12 cellular contexts compared by ENCODE assay signal in genomic region chr5:78597858-78598415, GRCh38. TPM values are rescaled to one million over a fixed set of nuclear protein-coding genes. Genes with fewer than 3 reads are reported as not detected.
DNase-seq lines count a peak whose midpoint lies in the region; ATAC-seq and TF ChIP-seq lines count a peak whose summit lies in the region.
"Had no signal": no experiment of that assay in that cellular context is flagged by ENCODE, and none has a peak within 500 bp of the region (broad histone marks: within the 10 kb centered on the region; RNA-seq: fewer than 3 reads in every experiment).

No MANE protein-coding gene starts in this region.

- peaks cover 14% of the 10 kb centered on the region; the same call in 1 of the 2 replicates for H3K79me2 ChIP-seq in HCT116 (ENCODE audit: insufficient read depth, low read length)
- H3K79me2 ChIP-seq in smooth muscle cell (ENCODE audit: low read depth): peaks cover 44% of the 10 kb centered on the region

- H3K27me3 ChIP-seq in HCT116 (ENCODE audit: insufficient read depth, low read length) (no peaks in the 10 kb centered on the region), foreskin keratinocyte (no peaks in the 10 kb centered on the region), smooth muscle cell (ENCODE audit: low read depth) (no peaks in the 10 kb centered on the region)

- no peak overlapping the region for H2AFZ ChIP-seq in HCT116 (ENCODE audit: low read depth, low read length, poor library complexity, severe bottlenecking)
- no peak overlapping the region for H2AFZ ChIP-seq in smooth muscle cell (ENCODE audit: low read depth)

- POLR2A ChIA-PET in HCT116 (lab: Charles Lee): no interaction called here

- WGBS in smooth muscle cell (ENCODE audit: low lambda C conversion rate): 85% methylated on average over 1 of the region's 1 CpG

- no peaks in the 10 kb centered on the region for H3K9me2 ChIP-seq in HCT116 (ENCODE audit: insufficient read depth)

- DNase-seq in HCT116 (ENCODE audit: low read depth, low spot score) (no peak), astrocyte of the hippocampus (ENCODE audit: low read depth, low spot score) (peak; percentile 78), foreskin keratinocyte (peak; percentile 58 to 80), smooth muscle cell (lab: John Stamatoyannopoulos, UW; ENCODE audit: unreplicated experiment) (no peak), middle frontal gyrus (ENCODE audit: extremely low spot score, low spot score) (no peak), Kasumi-1 (lab: John Stamatoyannopoulos, UW) (no peak), left lobe of liver (ENCODE audit: low spot score) (no peak)
- DNase-seq: activated CD4-positive, alpha-beta memory T cell treated with anti-CD3 and anti-CD28 coated beads for 36 hours; NCI-H2171 had no signal

- no peak for ATAC-seq in HCT116
- peak; percentile 37 for ATAC-seq in foreskin keratinocyte
- ATAC-seq in left lobe of liver: no peak
- ATAC-seq: esophagus mucosa had no signal

- no peaks in the 10 kb centered on the region for H3K9me3 ChIP-seq in HCT116 (ENCODE audit: control insufficient read depth in 1 of 2, insufficient read depth in 1 of 2, low read depth in 1 of 2, low read length in 2 of 2)
- H3K9me3 ChIP-seq in smooth muscle cell (replicated peaks; ENCODE audit: low read depth): no peaks in the 10 kb centered on the region

- H3K9ac ChIP-seq in HCT116 (ENCODE audit: low read length): peak overlapping the region; percentile 61
- H3K9ac ChIP-seq in smooth muscle cell (ENCODE audit: low read depth): peak overlapping the region; percentile 8

- no peak for TF ChIP-seq CTCF in HCT116 (IDR thresholded peaks at IDR 0.05 in 2 of 3, conservative IDR thresholded peaks at IDR 0.05 in 1 of 3; ENCODE audit: borderline replicate concordance in 1 of 3, insufficient read depth in 1 of 3, low read depth in 2 of 3, low read length in 2 of 3)
- no peak for TF ChIP-seq CTCF in foreskin keratinocyte (conservative IDR thresholded peaks at IDR 0.05)
- TF ChIP-seq CTCF in smooth muscle cell (IDR thresholded peaks at IDR 0.05; ENCODE audit: borderline replicate concordance, insufficient read depth, poor library complexity, severe bottlenecking): no peak

- BruUV-seq in HCT116 (replicated peaks; lab: Mats Ljungman, UMichigan): no TSS peak

- H3K27ac ChIP-seq in HCT116 (ENCODE audit: low read depth, low read length) (no peak overlapping the region), foreskin keratinocyte (peak overlapping the region; percentile 82), smooth muscle cell (ENCODE audit: low read depth) (peak overlapping the region; percentile 92)
- H3K27ac ChIP-seq: HL-60, skin epidermis had no signal

- no peaks in the 10 kb centered on the region for H4K20me1 ChIP-seq in HCT116 (ENCODE audit: insufficient read depth)
- H4K20me1 ChIP-seq in smooth muscle cell (ENCODE audit: low read depth): no peaks in the 10 kb centered on the region

- H3K4me2 ChIP-seq in HCT116 (ENCODE audit: low read length) (peak overlapping the region; percentile 80), smooth muscle cell (peak overlapping the region; percentile 21)

- CTCF ChIA-PET in HCT116 (lab: Charles Lee): no interaction called here

- H3K4me1 ChIP-seq in HCT116 (ENCODE audit: control insufficient read depth in 1 of 2, insufficient read depth in 2 of 2, low read length in 2 of 2) (peaks cover 39 to 60% of the 10 kb centered on the region in 2 experiments), foreskin keratinocyte (peaks cover 35% of the 10 kb centered on the region), smooth muscle cell (ENCODE audit: low read depth) (peaks cover 9% of the 10 kb centered on the region)

- H3F3A ChIP-seq in smooth muscle cell (ENCODE audit: low read depth): peaks cover 36% of the 10 kb centered on the region

- no peak for TF ChIP-seq POLR2A in HCT116 (IDR thresholded peaks at IDR 0.05; ENCODE audit: borderline replicate concordance, extremely low read depth, insufficient read depth, insufficient read length)

- H3K4me3 ChIP-seq in HCT116 (replicated peaks in 1 of 2; ENCODE audit: low read depth in 1 of 2, low read length in 2 of 2) (no peak overlapping the region), smooth muscle cell (no peak overlapping the region)
- H3K4me3 ChIP-seq: skin epidermis had no signal

- H3K36me3 ChIP-seq in HCT116 (ENCODE audit: control insufficient read depth in 1 of 2, insufficient read depth in 2 of 2, low read length in 2 of 2) (no peaks in the 10 kb centered on the region), smooth muscle cell (ENCODE audit: low read depth) (no peaks in the 10 kb centered on the region)

- RAD21 ChIA-PET in HCT116 (lab: Charles Lee; ENCODE audit: low non-redundant PET in 1 of 2, low total read pairs in 2 of 2, uncharacterized antibody in 2 of 2, unreplicated experiment in 2 of 2): no interaction called here

- TF ChIP-seq RAD21 in HCT116 (IDR thresholded peaks at IDR 0.05; ENCODE audit: low read depth): no peak

- intact Hi-C loops in HCT116 (cut with micrococcal nuclease): no loop called here

TF ChIP-seq in HCT116, 20 proteins besides CTCF, POLR2A, EP300 and RAD21:
- TF ChIP-seq SP1 (IDR thresholded peaks at IDR 0.05; ENCODE audit: low read depth): no peak
- TF ChIP-seq MAX (IDR thresholded peaks at IDR 0.05): 0 out of 2 replicates have a peak, but pooled peaks have one; percentile 34
- no peak for TF ChIP-seq SRF (IDR thresholded peaks at IDR 0.05; ENCODE audit: low read depth)
- TF ChIP-seq YY1 (IDR thresholded peaks at IDR 0.05; ENCODE audit: extremely low read depth, insufficient replicate concordance, low read depth, low read length): no peak
- TF ChIP-seq CEBPB (IDR thresholded peaks at IDR 0.05; ENCODE audit: low read depth): 0 out of 2 replicates have a peak, but pooled peaks have one; percentile 32
- TF ChIP-seq, protein P1, sequence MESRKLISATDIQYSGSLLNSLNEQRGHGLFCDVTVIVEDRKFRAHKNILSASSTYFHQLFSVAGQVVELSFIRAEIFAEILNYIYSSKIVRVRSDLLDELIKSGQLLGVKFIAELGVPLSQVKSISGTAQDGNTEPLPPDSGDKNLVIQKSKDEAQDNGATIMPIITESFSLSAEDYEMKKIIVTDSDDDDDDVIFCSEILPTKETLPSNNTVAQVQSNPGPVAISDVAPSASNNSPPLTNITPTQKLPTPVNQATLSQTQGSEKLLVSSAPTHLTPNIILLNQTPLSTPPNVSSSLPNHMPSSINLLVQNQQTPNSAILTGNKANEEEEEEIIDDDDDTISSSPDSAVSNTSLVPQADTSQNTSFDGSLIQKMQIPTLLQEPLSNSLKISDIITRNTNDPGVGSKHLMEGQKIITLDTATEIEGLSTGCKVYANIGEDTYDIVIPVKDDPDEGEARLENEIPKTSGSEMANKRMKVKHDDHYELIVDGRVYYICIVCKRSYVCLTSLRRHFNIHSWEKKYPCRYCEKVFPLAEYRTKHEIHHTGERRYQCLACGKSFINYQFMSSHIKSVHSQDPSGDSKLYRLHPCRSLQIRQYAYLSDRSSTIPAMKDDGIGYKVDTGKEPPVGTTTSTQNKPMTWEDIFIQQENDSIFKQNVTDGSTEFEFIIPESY (IDR thresholded peaks at IDR 0.05; ENCODE audit: extremely low read depth, insufficient replicate concordance, low read length): no peak
- TF ChIP-seq EGR1 (IDR thresholded peaks at IDR 0.05; ENCODE audit: low read depth): no peak

RNA-seq across cellular contexts. Expression of gene LHFPL2, which starts 50.6 kb away (rescaled TPM):
- total RNA-seq in HCT116 (2021; ENCODE audit: unreplicated experiment): 17.9 TPM
- 14.2 TPM in 2 replicates for polyA plus RNA-seq in HCT116 (2012)
- 18.9 and 22.5 TPM in 2 replicates for total RNA-seq in foreskin keratinocyte
- polyA plus RNA-seq in foreskin keratinocyte: 6.6 and 6.9 TPM in 2 replicates
- total RNA-seq in smooth muscle cell: 18.6 and 18.8 TPM in 2 replicates
- 10.5 and 13.4 TPM in 2 replicates for polyA plus RNA-seq in smooth muscle cell
- total RNA-seq in left lobe of liver: 2.4 TPM

Comparison
In these comparisons a context has a peak if more than half of its experiments do, and no peak if none do; other contexts are left out.
1. DNase-seq: peak in astrocyte of the hippocampus (single experiment) and foreskin keratinocyte (2 of 2); none in HCT116 (single experiment), smooth muscle cell (single experiment), middle frontal gyrus (single experiment), Kasumi-1 (0 of 2) and left lobe of liver (single experiment).